Comparison of ENCODE assay signal across 19 cellular contexts in genomic region chr2:199147216-199147615, GRCh38.
DNase-seq lines count a peak whose midpoint lies in the region; FAIRE-seq and TF ChIP-seq lines count a peak whose summit lies in the region.
"Had no signal": no experiment of that assay in that cellular context is flagged by ENCODE, and none has a peak within 500 bp of the region (broad histone marks: within the 10 kb centered on the region; RNA-seq: fewer than 3 reads in every experiment).

No MANE protein-coding gene starts in this region.

- no peak overlapping the region for H3K4me2 ChIP-seq in astrocyte (ENCODE audit: low read length)
- H3K4me2 ChIP-seq: BLaER1, PC-9, SK-N-SH had no signal

- DNase-seq in BJ (ENCODE audit: low read depth) = peak; percentile 44
- peak; percentile 65 for DNase-seq in HS-5 (ENCODE audit: low read depth)
- peak; percentile 18 for DNase-seq in astrocyte (ENCODE audit: low read depth)
- peak; percentile 15 for DNase-seq in myocyte (ENCODE audit: low read depth)
- DNase-seq in activated T-cell treated with anti-CD3 and anti-CD28 coated beads, Interleukin-2, amount 50 U/mL, for 1 hour = no peak
- no peak for DNase-seq in activated naive CD8-positive, alpha-beta T cell treated with anti-CD3 and anti-CD28 coated beads for 36 hours
- no peak for DNase-seq in OCI-M2 (lab: John Stamatoyannopoulos, UW; ENCODE audit: unreplicated experiment)
- DNase-seq in cortex of kidney (lab: John Stamatoyannopoulos, UW) = no peak
- DNase-seq: CD8-positive, alpha-beta memory T cell; DND-41; GF-D8; NCI-H1105 treated with DMSO at 0.1 percent for 48 hours; NCI-H187; NCI-H345; PC-9; SK-N-SH; T-helper 1 cell had no signal

- no peak overlapping the region for H3K27ac ChIP-seq in astrocyte (ENCODE audit: low read depth, low read length)
- H3K27ac ChIP-seq: BLaER1, PC-9 had no signal

- no peak overlapping the region for H3K9ac ChIP-seq in astrocyte (ENCODE audit: low read length)
- H3K9ac ChIP-seq: BLaER1, SK-N-SH had no signal

- peaks cover 2% of the 10 kb centered on the region for H3K9me3 ChIP-seq in astrocyte (ENCODE audit: insufficient read depth, low read depth, low read length)
- H3K9me3 ChIP-seq: BLaER1, SK-N-SH had no signal

- no peak overlapping the region for H2AFZ ChIP-seq in astrocyte (ENCODE audit: low read depth, low read length)
- H2AFZ ChIP-seq: PC-9 had no signal

- H3K36me3 ChIP-seq in BJ (ENCODE audit: control insufficient read depth, insufficient read depth, low read length) = no peaks in the 10 kb centered on the region
- H3K36me3 ChIP-seq in astrocyte (ENCODE audit: insufficient read depth, low read length) = no peaks in the 10 kb centered on the region
- H3K36me3 ChIP-seq: BLaER1 had no signal

- peaks cover 3% of the 10 kb centered on the region for H3K9me3 Mint-ChIP-seq in astrocyte (ENCODE audit: unreplicated experiment)
- H3K9me3 Mint-ChIP-seq in activated naive CD8-positive, alpha-beta T cell treated with anti-CD3 and anti-CD28 coated beads for 36 hours = no peaks in the 10 kb centered on the region

- no peaks in the 10 kb centered on the region for H4K20me1 ChIP-seq in astrocyte (ENCODE audit: insufficient read depth, low read length)
- H4K20me1 ChIP-seq: BLaER1 had no signal

- H3K36me3 Mint-ChIP-seq in astrocyte (ENCODE audit: low read depth, unreplicated experiment) = no peaks in the 10 kb centered on the region
- H3K36me3 Mint-ChIP-seq in activated naive CD8-positive, alpha-beta T cell treated with anti-CD3 and anti-CD28 coated beads for 36 hours = no peaks in the 10 kb centered on the region
- H3K36me3 Mint-ChIP-seq: CD8-positive, alpha-beta memory T cell; IgD-negative memory B cell had no signal

- CTCF ChIA-PET in BJ (lab: Yijun Ruan, JAX) = no interaction called here

- peaks cover 4% of the 10 kb centered on the region for H3K27me3 Mint-ChIP-seq in astrocyte (ENCODE audit: low read depth, unreplicated experiment)
- H3K27me3 Mint-ChIP-seq in activated naive CD8-positive, alpha-beta T cell treated with anti-CD3 and anti-CD28 coated beads for 36 hours = no peaks in the 10 kb centered on the region
- H3K27me3 Mint-ChIP-seq: IgD-negative memory B cell had no signal

- no peak overlapping the region for H3K4me3 Mint-ChIP-seq in astrocyte (ENCODE audit: unreplicated experiment)
- H3K4me3 Mint-ChIP-seq in activated naive CD8-positive, alpha-beta T cell treated with anti-CD3 and anti-CD28 coated beads for 36 hours = no peak overlapping the region
- H3K4me3 Mint-ChIP-seq: CD8-positive, alpha-beta memory T cell; IgD-negative memory B cell had no signal

- POLR2A ChIA-PET in BJ (lab: Charles Lee) = no interaction called here

- H3K27me3 ChIP-seq in BJ (ENCODE audit: control insufficient read depth, insufficient read depth, low read length) (no peaks in the 10 kb centered on the region), astrocyte (ENCODE audit: insufficient read depth, low read length) (no peaks in the 10 kb centered on the region)
- H3K27me3 ChIP-seq: BLaER1 had no signal

- H3K27ac Mint-ChIP-seq in astrocyte (ENCODE audit: unreplicated experiment) = no peak overlapping the region
- no peak overlapping the region for H3K27ac Mint-ChIP-seq in activated naive CD8-positive, alpha-beta T cell treated with anti-CD3 and anti-CD28 coated beads for 36 hours
- H3K27ac Mint-ChIP-seq: CD8-positive, alpha-beta memory T cell; IgD-negative memory B cell had no signal

- TF ChIP-seq CTCF in BJ (IDR thresholded peaks at IDR 0.05; ENCODE audit: insufficient read depth, low read depth, low read length) (no peak), astrocyte (IDR thresholded peaks at IDR 0.05; ENCODE audit: insufficient read depth, low read depth, low read length) (no peak)

- FAIRE-seq in astrocyte (lab: Jason Lieb, UNC) = no peak

- no peaks in the 10 kb centered on the region for H3K4me1 ChIP-seq in astrocyte (ENCODE audit: insufficient read depth, low read length)
- H3K4me1 ChIP-seq: BLaER1 had no signal

- H3K4me3 ChIP-seq in BJ (ENCODE audit: low read depth, low read length) (no peak overlapping the region), astrocyte (ENCODE audit: insufficient read depth, low read depth, low read length) (no peak overlapping the region)
- H3K4me3 ChIP-seq: BLaER1, PC-9 had no signal

- no peaks in the 10 kb centered on the region for H3K79me2 ChIP-seq in astrocyte (ENCODE audit: insufficient read depth, low read length)

- H3K4me1 Mint-ChIP-seq in astrocyte (ENCODE audit: low read depth, unreplicated experiment) = peaks cover 9% of the 10 kb centered on the region
- no peaks in the 10 kb centered on the region for H3K4me1 Mint-ChIP-seq in activated naive CD8-positive, alpha-beta T cell treated with anti-CD3 and anti-CD28 coated beads for 36 hours
- H3K4me1 Mint-ChIP-seq: CD8-positive, alpha-beta memory T cell; IgD-negative memory B cell had no signal

Comparison
In these comparisons a context has a peak if more than half of its experiments do, and no peak if none do; other contexts are left out.
1. DNase-seq: peak in BJ (single experiment), HS-5 (single experiment), astrocyte (single experiment) and myocyte (single experiment); none in activated T-cell treated with anti-CD3 and anti-CD28 coated beads, Interleukin-2, amount 50 U/mL, for 1 hour (single experiment), activated naive CD8-positive, alpha-beta T cell treated with anti-CD3 and anti-CD28 coated beads for 36 hours (single experiment), OCI-M2 (single experiment) and cortex of kidney (single experiment).